8 cellular contexts compared by ENCODE assay signal in genomic region chr1:20376880-20377494, GRCh38.
DNase-seq lines count a peak whose midpoint lies in the region; ATAC-seq, FAIRE-seq and TF ChIP-seq lines count a peak whose summit lies in the region.

No MANE protein-coding gene starts in this region.

- H3K36me3 Mint-ChIP-seq in progenitor cell of endocrine pancreas (ENCODE audit: insufficient read depth), result no peaks in the 10 kb centered on the region

- peak; percentile 86 for TF ChIP-seq CTCF in AG09319 (IDR thresholded peaks at IDR 0.05; ENCODE audit: low read depth, low read length)
- TF ChIP-seq CTCF in Peyer's patch (IDR thresholded peaks at IDR 0.05), result peak; percentile 28 to 72 (median 67)
- TF ChIP-seq CTCF in progenitor cell of endocrine pancreas (IDR thresholded peaks at IDR 0.05; ENCODE audit: unreplicated experiment), result peak; percentile 71

- ATAC-seq in GM18498 (IDR thresholded peaks at IDR 0.05; ENCODE audit: unreplicated experiment), result no peak

- DNase-seq in AG09319 (ENCODE audit: extremely low read depth, low read depth), result no peak
- DNase-seq in H54 (ENCODE audit: insufficient read length, low spot score), result peak; percentile 54
- DNase-seq in Peyer's patch, result peak in 2 of 3 donors; percentile 73
- DNase-seq in activated T-helper 9 cell treated with anti-CD3 and anti-CD28 coated beads, Interleukin-2, amount 50 U/mL, for 16 hours (ENCODE audit: low read depth), result peak; percentile 25
- DNase-seq in globus pallidus (ENCODE audit: low spot score), result peak; percentile 38
- DNase-seq in progenitor cell of endocrine pancreas (ENCODE audit: low spot score, unreplicated experiment), result peak; percentile 58
- DNase-seq in amniotic stem cell (lab: John Stamatoyannopoulos, UW), result no peak

- no peaks in the 10 kb centered on the region for H3K36me3 ChIP-seq in Peyer's patch

- H3K4me1 Mint-ChIP-seq in progenitor cell of endocrine pancreas (ENCODE audit: low read depth), result no peaks in the 10 kb centered on the region

- FAIRE-seq in H54 (lab: Jason Lieb, UNC), result no peak

- H3K27me3 ChIP-seq in Peyer's patch, result no peaks in the 10 kb centered on the region

- no peak overlapping the region for H3K27ac ChIP-seq in Peyer's patch

- H3K4me3 ChIP-seq in Peyer's patch, result no peak overlapping the region

- H3K27me3 Mint-ChIP-seq in progenitor cell of endocrine pancreas, result peaks cover 71% of the 10 kb centered on the region

- H3K4me3 Mint-ChIP-seq in progenitor cell of endocrine pancreas (ENCODE audit: low read depth), result no peak overlapping the region

- H3K9me3 Mint-ChIP-seq in progenitor cell of endocrine pancreas (ENCODE audit: low read depth), result no peaks in the 10 kb centered on the region

- no peaks in the 10 kb centered on the region for H3K9me3 ChIP-seq in Peyer's patch

- TF ChIP-seq POLR2A in H54 (IDR thresholded peaks at IDR 0.05; ENCODE audit: low read depth, low read length) (no peak), Peyer's patch (IDR thresholded peaks at IDR 0.05) (no peak)

- no peak overlapping the region for H3K27ac Mint-ChIP-seq in progenitor cell of endocrine pancreas

- no peaks in the 10 kb centered on the region for H3K4me1 ChIP-seq in Peyer's patch

Comparison
In these comparisons a context has a peak if more than half of its experiments do, and no peak if none do; other contexts are left out.
1. DNase-seq: peak in H54 (single experiment), Peyer's patch (2 of 3), activated T-helper 9 cell treated with anti-CD3 and anti-CD28 coated beads, Interleukin-2, amount 50 U/mL, for 16 hours (single experiment), globus pallidus (single experiment) and progenitor cell of endocrine pancreas (single experiment); none in AG09319 (single experiment) and amniotic stem cell (single experiment).
2. Peak in every context shown above with its lines, with median percentiles within 50 percentile points of each other: CTCF ChIP-seq.